In the genomic region with DNA sequence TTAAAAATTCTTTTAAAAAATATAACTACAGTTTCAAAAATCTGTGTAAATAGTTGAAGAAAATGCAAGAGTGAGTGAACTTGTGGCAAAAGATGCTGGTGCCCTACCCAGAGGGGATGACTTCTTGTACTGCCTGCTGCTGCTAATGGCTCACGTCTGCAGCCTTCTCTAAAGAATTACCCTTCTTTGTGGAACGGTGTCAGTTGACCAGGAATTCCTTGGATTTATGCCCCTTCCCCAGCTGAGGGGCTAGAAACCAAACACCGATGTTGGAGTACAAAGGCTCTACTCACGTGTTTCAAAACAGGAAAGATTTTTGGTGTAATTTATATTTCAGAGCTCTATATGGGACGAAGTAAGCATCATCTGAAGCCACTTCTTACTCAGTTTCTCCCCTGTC, we compare ENCODE assay signal across 22 cellular contexts.
DNase-seq lines count a peak whose midpoint lies in the region; ATAC-seq and TF ChIP-seq lines count a peak whose summit lies in the region.
"Had no signal": no experiment of that assay in that cellular context is flagged by ENCODE, and none has a peak within 500 bp of the region (broad histone marks: within the 10 kb centered on the region; RNA-seq: fewer than 3 reads in every experiment).

No MANE protein-coding gene starts in this region.

- H3K36me3 Mint-ChIP-seq in WTC11 = no peaks in the 10 kb centered on the region
- H3K36me3 Mint-ChIP-seq in stimulated activated naive B cell treated with anti-CD40 and anti-IgM and Interleukin-4, amounts not matched to agents 10 μg/mL and 1 μg/mL and 100 μg/mL, for 72 hours = no peaks in the 10 kb centered on the region
- H3K36me3 Mint-ChIP-seq: CD4-positive, CD25-positive, alpha-beta regulatory T cell; CD8-positive, alpha-beta memory T cell; IgD-negative memory B cell had no signal

- H3K4me3 Mint-ChIP-seq in WTC11 = no peak overlapping the region
- no peak overlapping the region for H3K4me3 Mint-ChIP-seq in stimulated activated naive B cell treated with anti-CD40 and anti-IgM and Interleukin-4, amounts not matched to agents 10 μg/mL and 1 μg/mL and 100 μg/mL, for 72 hours
- H3K4me3 Mint-ChIP-seq: CD4-positive, CD25-positive, alpha-beta regulatory T cell; CD8-positive, alpha-beta memory T cell; IgD-negative memory B cell had no signal

- no peaks in the 10 kb centered on the region for H3K27me3 Mint-ChIP-seq in WTC11 (ENCODE audit: low read depth)
- H3K27me3 Mint-ChIP-seq in stimulated activated naive B cell treated with anti-CD40 and anti-IgM and Interleukin-4, amounts not matched to agents 10 μg/mL and 1 μg/mL and 100 μg/mL, for 72 hours = no peaks in the 10 kb centered on the region
- H3K27me3 Mint-ChIP-seq: CD4-positive, CD25-positive, alpha-beta regulatory T cell; CD8-positive, alpha-beta memory T cell; IgD-negative memory B cell had no signal

- POLR2A ChIA-PET in HEK293T (lab: Yijun Ruan, JAX) (no interaction called here), WTC11 (lab: Charles Lee) (no interaction called here)

- H3K4me1 Mint-ChIP-seq in WTC11 = peaks cover 13% of the 10 kb centered on the region
- H3K4me1 Mint-ChIP-seq in stimulated activated naive B cell treated with anti-CD40 and anti-IgM and Interleukin-4, amounts not matched to agents 10 μg/mL and 1 μg/mL and 100 μg/mL, for 72 hours = no peaks in the 10 kb centered on the region
- H3K4me1 Mint-ChIP-seq: CD8-positive, alpha-beta memory T cell; IgD-negative memory B cell had no signal

- CTCF ChIA-PET in HEK293T (lab: Yijun Ruan, JAX) = no interaction called here
- CTCF ChIA-PET in WTC11 (lab: Charles Lee) = interaction anchor here (0.9 kb wide), 1 partner anchor 20 kb away, joined by 3 read pairs; no protein-coding TSS in a partner anchor

- DNase-seq in HEK293T (ENCODE audit: extremely low spot score) (no peak), WTC11 (ENCODE audit: low spot score) (no peak), left kidney (ENCODE audit: low read depth, low spot score) (peak; percentile 76), NCI-H187 (lab: John Stamatoyannopoulos, UW) (no peak), NCI-H510A treated with DMSO at 0.1 percent for 48 hours (lab: John Stamatoyannopoulos, UW) (no peak)
- no peak for DNase-seq in stimulated activated naive B cell treated with anti-CD40 and anti-IgM and Interleukin-4, amounts not matched to agents 10 μg/mL and 1 μg/mL and 100 μg/mL, for 72 hours
- DNase-seq: ACHN; BE2C; C1 segment of cervical spinal cord; CD4-positive, CD25-positive, alpha-beta regulatory T cell; CD8-positive, alpha-beta memory T cell; COR-L47; DMS 273 treated with DMSO at 0.1 percent for 48 hours; DMS53; DND-41; EL; GM23248; H7 had no signal

- no peak overlapping the region for H3K27ac Mint-ChIP-seq in WTC11
- no peak overlapping the region for H3K27ac Mint-ChIP-seq in stimulated activated naive B cell treated with anti-CD40 and anti-IgM and Interleukin-4, amounts not matched to agents 10 μg/mL and 1 μg/mL and 100 μg/mL, for 72 hours
- H3K27ac Mint-ChIP-seq: CD4-positive, CD25-positive, alpha-beta regulatory T cell; CD8-positive, alpha-beta memory T cell; IgD-negative memory B cell had no signal

- H3K9me3 Mint-ChIP-seq in WTC11 = no peaks in the 10 kb centered on the region
- H3K9me3 Mint-ChIP-seq in stimulated activated naive B cell treated with anti-CD40 and anti-IgM and Interleukin-4, amounts not matched to agents 10 μg/mL and 1 μg/mL and 100 μg/mL, for 72 hours = peaks cover 0 to 1% of the 10 kb centered on the region in 2 donors

- TF ChIP-seq CTCF in WTC11 (IDR thresholded peaks at IDR 0.05) = no peak

- ATAC-seq in WTC11 (peak; percentile 55; the same call in 1 of the 2 replicates), GM18517 (IDR thresholded peaks at IDR 0.05; ENCODE audit: unreplicated experiment) (no peak)
- ATAC-seq in stimulated activated naive B cell treated with anti-CD40 and anti-IgM and Interleukin-4, amounts not matched to agents 10 μg/mL and 1 μg/mL and 100 μg/mL, for 72 hours (replicated peaks) = no peak
- ATAC-seq: HCT116, HepG2 had no signal

TF ChIP-seq in HEK293T, 16 proteins besides CTCF, POLR2A, EP300 and RAD21:
- TF ChIP-seq LEF1 (IDR thresholded peaks at IDR 0.05; ENCODE audit: borderline replicate concordance) (no peak), L3MBTL2 (conservative IDR thresholded peaks at IDR 0.05) (no peak)
- TF ChIP-seq, protein P1, sequence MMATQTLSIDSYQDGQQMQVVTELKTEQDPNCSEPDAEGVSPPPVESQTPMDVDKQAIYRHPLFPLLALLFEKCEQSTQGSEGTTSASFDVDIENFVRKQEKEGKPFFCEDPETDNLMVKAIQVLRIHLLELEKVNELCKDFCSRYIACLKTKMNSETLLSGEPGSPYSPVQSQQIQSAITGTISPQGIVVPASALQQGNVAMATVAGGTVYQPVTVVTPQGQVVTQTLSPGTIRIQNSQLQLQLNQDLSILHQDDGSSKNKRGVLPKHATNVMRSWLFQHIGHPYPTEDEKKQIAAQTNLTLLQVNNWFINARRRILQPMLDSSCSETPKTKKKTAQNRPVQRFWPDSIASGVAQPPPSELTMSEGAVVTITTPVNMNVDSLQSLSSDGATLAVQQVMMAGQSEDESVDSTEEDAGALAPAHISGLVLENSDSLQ (IDR thresholded peaks at IDR 0.05) = peak; percentile 36; the same call in 1 of the 2 replicates

TF ChIP-seq in WTC11, 78 proteins besides CTCF, POLR2A, EP300 and RAD21:
- TF ChIP-seq NFATC4 (CRISPR knock-in tag; IDR thresholded peaks at IDR 0.05) = no peak
- no peak for TF ChIP-seq ZNF671 (CRISPR knock-in tag; IDR thresholded peaks at IDR 0.05)
- no peak for TF ChIP-seq PRRX2 (CRISPR knock-in tag; IDR thresholded peaks at IDR 0.05)
- no peak for TF ChIP-seq NR2C2 (CRISPR knock-in tag; IDR thresholded peaks at IDR 0.05)
- no peak for TF ChIP-seq HMGA2 (CRISPR knock-in tag; IDR thresholded peaks at IDR 0.05)
- TF ChIP-seq, protein P2, sequence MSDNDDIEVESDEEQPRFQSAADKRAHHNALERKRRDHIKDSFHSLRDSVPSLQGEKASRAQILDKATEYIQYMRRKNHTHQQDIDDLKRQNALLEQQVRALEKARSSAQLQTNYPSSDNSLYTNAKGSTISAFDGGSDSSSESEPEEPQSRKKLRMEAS (CRISPR knock-in tag; IDR thresholded peaks at IDR 0.05) = no peak
- TF ChIP-seq, protein P3, sequence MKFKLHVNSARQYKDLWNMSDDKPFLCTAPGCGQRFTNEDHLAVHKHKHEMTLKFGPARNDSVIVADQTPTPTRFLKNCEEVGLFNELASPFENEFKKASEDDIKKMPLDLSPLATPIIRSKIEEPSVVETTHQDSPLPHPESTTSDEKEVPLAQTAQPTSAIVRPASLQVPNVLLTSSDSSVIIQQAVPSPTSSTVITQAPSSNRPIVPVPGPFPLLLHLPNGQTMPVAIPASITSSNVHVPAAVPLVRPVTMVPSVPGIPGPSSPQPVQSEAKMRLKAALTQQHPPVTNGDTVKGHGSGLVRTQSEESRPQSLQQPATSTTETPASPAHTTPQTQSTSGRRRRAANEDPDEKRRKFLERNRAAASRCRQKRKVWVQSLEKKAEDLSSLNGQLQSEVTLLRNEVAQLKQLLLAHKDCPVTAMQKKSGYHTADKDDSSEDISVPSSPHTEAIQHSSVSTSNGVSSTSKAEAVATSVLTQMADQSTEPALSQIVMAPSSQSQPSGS (CRISPR knock-in tag; IDR thresholded peaks at IDR 0.05; ENCODE audit: borderline replicate concordance, low read depth) = no peak
- TF ChIP-seq ZNF138 (CRISPR knock-in tag; conservative IDR thresholded peaks at IDR 0.05) = no peak
- TF ChIP-seq ZNF416 (CRISPR knock-in tag; IDR thresholded peaks at IDR 0.05) = no peak
